ENCODE assay signal across 20 cellular contexts in the genomic region with DNA sequence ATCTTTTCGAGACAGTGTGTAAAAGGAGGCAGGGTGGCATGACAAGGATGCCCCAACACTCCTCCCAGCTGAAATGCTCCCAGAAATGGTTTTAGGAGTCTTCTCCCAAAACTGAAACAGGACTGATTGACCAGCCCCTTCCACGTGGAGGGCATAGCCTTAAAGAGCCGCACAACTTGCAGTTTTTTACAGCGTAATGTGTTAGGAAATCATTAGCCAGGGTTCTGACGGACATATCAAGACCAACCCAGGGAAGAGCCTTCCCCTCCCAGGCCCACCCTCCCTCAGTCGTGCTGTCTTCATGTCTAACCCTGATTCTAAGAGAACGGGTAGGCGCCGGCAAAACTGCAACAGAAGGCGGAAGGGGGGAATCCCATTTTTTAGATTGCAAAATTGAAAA.
DNase-seq lines count a peak whose midpoint lies in the region; ATAC-seq and TF ChIP-seq lines count a peak whose summit lies in the region.
"Had no signal": no experiment of that assay in that cellular context is flagged by ENCODE, and none has a peak within 500 bp of the region (broad histone marks: within the 10 kb centered on the region; RNA-seq: fewer than 3 reads in every experiment).

No MANE protein-coding gene starts in this region.

- no TSS peak for BruUV-seq in A673 (replicated peaks; lab: Mats Ljungman, UMichigan)

- TF ChIP-seq CTCF in chondrocyte (IDR thresholded peaks at IDR 0.05), result no peak
- no peak for TF ChIP-seq CTCF in spleen (IDR thresholded peaks at IDR 0.05 in 8 of 11, conservative IDR thresholded peaks at IDR 0.05 in 3 of 11)
- TF ChIP-seq CTCF in A673 (conservative IDR thresholded peaks at IDR 0.05; ENCODE audit: low read depth, low read length), result no peak

- POLR2A ChIA-PET in A673 (lab: Charles Lee; ENCODE audit: low non-redundant PET), result no interaction called here

- peak overlapping the region; percentile 45 for H3K27ac Mint-ChIP-seq in chondrocyte (ENCODE audit: unreplicated experiment)
- H3K27ac Mint-ChIP-seq: B cell had no signal

- WGBS in spleen, 5 donors, result 79 to 86% (median 82%) methylated on average over 10 of the region's 10 CpGs

- no peaks in the 10 kb centered on the region for H3K9me3 Mint-ChIP-seq in chondrocyte (ENCODE audit: low read depth)
- H3K9me3 Mint-ChIP-seq: CD14-positive monocyte had no signal

- H3K4me3 Mint-ChIP-seq in chondrocyte (ENCODE audit: unreplicated experiment), result no peak overlapping the region
- H3K4me3 Mint-ChIP-seq: B cell, CD14-positive monocyte had no signal

- H3K27ac ChIP-seq in spleen (no peak overlapping the region), A673 (ENCODE audit: low read depth, low read length, poor library complexity, severe bottlenecking) (no peak overlapping the region)
- H3K27ac ChIP-seq: RWPE1, SK-N-MC had no signal

- H3K27me3 ChIP-seq in spleen (replicated peaks in 1 of 7) (no peaks in the 10 kb centered on the region), A673 (replicated peaks; ENCODE audit: insufficient read depth, low read depth, low read length, poor library complexity) (no peaks in the 10 kb centered on the region)

- no peaks in the 10 kb centered on the region for H3K9me3 ChIP-seq in spleen
- no peaks in the 10 kb centered on the region for H3K9me3 ChIP-seq in A673 (ENCODE audit: low read depth, low read length, poor library complexity, severe bottlenecking)

- H3K4me3 ChIP-seq in spleen, result no peak overlapping the region
- no peak overlapping the region for H3K4me3 ChIP-seq in A673 (ENCODE audit: low read depth, low read length, poor library complexity, severe bottlenecking)
- H3K4me3 ChIP-seq: K562, SK-N-MC had no signal

- intact Hi-C loops in spleen (cut with DNase I; ENCODE audit: low total_unique reads) (no loop called here), A673 (cut with micrococcal nuclease; ENCODE audit: unreplicated experiment) (no loop called here)

- H3K27me3 Mint-ChIP-seq in chondrocyte (ENCODE audit: low read depth), result no peaks in the 10 kb centered on the region
- H3K27me3 Mint-ChIP-seq: B cell had no signal

- DNase-seq in Daoy (ENCODE audit: low read depth), result peak; percentile 1
- no peak for DNase-seq in chondrocyte (ENCODE audit: low spot score)
- DNase-seq in left lobe of liver (ENCODE audit: low spot score), result peak; percentile 27
- DNase-seq in spleen, result peak; percentile 27
- DNase-seq in A673 (ENCODE audit: low spot score), result no peak
- no peak for DNase-seq in NCI-H1417 treated with DMSO at 0.1 percent for 48 hours (lab: John Stamatoyannopoulos, UW)
- DNase-seq: DMS79, H7, MM.1S, NCI-H1048, NCI-H1436, NCI-H187 treated with DMSO at 0.1 percent for 48 hours, NCI-H69, SHP77 treated with DMSO at 0.1 percent for 48 hours had no signal

- H3K4me1 ChIP-seq in spleen, result peaks cover 0 to 35% (median 2%) of the 10 kb centered on the region in 6 donors
- H3K4me1 ChIP-seq in A673 (ENCODE audit: insufficient read depth, low read length, poor library complexity, severe bottlenecking), result no peaks in the 10 kb centered on the region

- H3K36me3 ChIP-seq in spleen (peaks cover 0 to 72% (median 0%) of the 10 kb centered on the region in 6 donors), A673 (ENCODE audit: insufficient read depth, low read length, poor library complexity, severe bottlenecking) (no peaks in the 10 kb centered on the region)

- ATAC-seq in left lobe of liver (peak; percentile 49), GM18511 (IDR thresholded peaks at IDR 0.05; ENCODE audit: unreplicated experiment) (no peak)
- ATAC-seq: K562 had no signal

- H3K36me3 Mint-ChIP-seq in chondrocyte (ENCODE audit: low read depth), result peaks cover 10% of the 10 kb centered on the region

- TF ChIP-seq POLR2A in spleen (IDR thresholded peaks at IDR 0.05), result no peak

- peaks cover 31% of the 10 kb centered on the region for H3K4me1 Mint-ChIP-seq in chondrocyte (ENCODE audit: low read depth)
- H3K4me1 Mint-ChIP-seq: B cell, CD14-positive monocyte had no signal

- CTCF ChIA-PET in A673 (lab: Charles Lee), result no interaction called here

Comparison
In these comparisons a context has a peak if more than half of its experiments do, and no peak if none do; other contexts are left out.
1. DNase-seq: peak in Daoy (single experiment), left lobe of liver (single experiment) and spleen (single experiment); none in chondrocyte (single experiment), A673 (single experiment) and NCI-H1417 treated with DMSO at 0.1 percent for 48 hours (single experiment).